Comparison of ENCODE assay signal across 27 cellular contexts in the genomic region with DNA sequence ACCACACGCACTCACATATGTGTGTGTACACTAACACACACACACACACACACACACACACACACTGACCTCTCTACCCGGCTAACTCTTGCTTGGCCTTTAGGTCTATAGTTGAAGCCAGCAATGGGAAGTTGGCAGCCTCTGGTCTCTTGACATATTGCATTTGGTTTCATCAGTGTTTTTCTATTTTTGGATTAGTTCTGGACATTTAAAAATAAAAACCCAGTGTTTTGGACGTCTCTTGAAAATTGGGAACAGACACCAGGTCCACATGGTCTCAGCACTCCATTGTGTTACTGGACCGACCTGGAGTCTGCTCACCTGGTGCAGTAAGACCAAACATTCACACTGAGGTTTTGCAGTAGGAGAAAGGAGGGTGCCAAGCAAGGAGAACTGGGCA. TPM values are rescaled to one million over a fixed set of nuclear protein-coding genes. Genes with fewer than 3 reads are reported as not detected.
A peak's percentile ranks its signal among the peaks of the same experiment; 100 is the strongest.
DNase-seq lines count a peak whose midpoint lies in the region; ATAC-seq and TF ChIP-seq lines count a peak whose summit lies in the region.
"Had no signal": no experiment of that assay in that cellular context is flagged by ENCODE, and none has a peak within 500 bp of the region (broad histone marks: within the 10 kb centered on the region; RNA-seq: fewer than 3 reads in every experiment).

No MANE protein-coding gene starts in this region.

- H3K27me3 Mint-ChIP-seq in CD14-positive monocyte (ENCODE audit: low read depth in 3 of 3) (peaks cover 0 to 1% (median 0%) of the 10 kb centered on the region in 3 donors), neural progenitor cell (ENCODE audit: insufficient read depth, low read depth) (peaks cover 8% of the 10 kb centered on the region)
- H3K27me3 Mint-ChIP-seq in activated T-cell treated with anti-CD3 and anti-CD28 coated beads, Interleukin-2, amount 50 U/mL, for 24 hours: no peaks in the 10 kb centered on the region
- H3K27me3 Mint-ChIP-seq: type B pancreatic cell had no signal

- peaks cover 3 to 14% of the 10 kb centered on the region in 2 donors for H3K4me1 ChIP-seq in ascending aorta
- H3K4me1 ChIP-seq in heart left ventricle: peaks cover 7 to 43% (median 21%) of the 10 kb centered on the region in 12 donors
- H3K4me1 ChIP-seq in neural progenitor cell: peaks cover 8% of the 10 kb centered on the region
- peaks cover 1% of the 10 kb centered on the region for H3K4me1 ChIP-seq in ovary (ENCODE audit: insufficient read depth)
- H3K4me1 ChIP-seq: A549, BLaER1 had no signal

- H3K27ac ChIP-seq in ascending aorta (peak overlapping the region; percentile 38 to 59), heart left ventricle (peak overlapping the region; percentile 31 to 79 (median 60)), neural progenitor cell (no peak overlapping the region), ovary (no peak overlapping the region)
- H3K27ac ChIP-seq: A549, BLaER1 had no signal

- peak overlapping the region in 1 of 2 donors; percentile 46 for H3K4me3 Mint-ChIP-seq in CD14-positive monocyte
- H3K4me3 Mint-ChIP-seq in neural progenitor cell: no peak overlapping the region
- H3K4me3 Mint-ChIP-seq in activated T-cell treated with anti-CD3 and anti-CD28 coated beads, Interleukin-2, amount 50 U/mL, for 24 hours: no peak overlapping the region
- H3K4me3 Mint-ChIP-seq: activated CD8-positive, alpha-beta memory T cell treated with anti-CD3 and anti-CD28 coated beads, Interleukin-2, amount 10 ng/mL, durations not matched to agents 7 days and 5 days; activated T-helper 17 cell treated with anti-CD3 and anti-CD28 coated beads, Interleukin-2, amount 50 U/mL, for 72 hours; brain; type B pancreatic cell had no signal

- no peak for TF ChIP-seq EP300 in ovary (IDR thresholded peaks at IDR 0.05)

- H3K9me3 ChIP-seq in ascending aorta (no peaks in the 10 kb centered on the region), heart left ventricle (no peaks in the 10 kb centered on the region), neural progenitor cell (ENCODE audit: low read depth) (no peaks in the 10 kb centered on the region), ovary (no peaks in the 10 kb centered on the region)
- H3K9me3 ChIP-seq: A549, BLaER1, mucosa of descending colon had no signal

- no peak overlapping the region for H3K9ac ChIP-seq in neural progenitor cell
- H3K9ac ChIP-seq: BLaER1 had no signal

- no peak overlapping the region for H2AFZ ChIP-seq in neural progenitor cell (replicated peaks)

- H3K4me1 Mint-ChIP-seq in CD14-positive monocyte (peaks cover 57% of the 10 kb centered on the region), neural progenitor cell (peaks cover 14% of the 10 kb centered on the region)
- no peaks in the 10 kb centered on the region for H3K4me1 Mint-ChIP-seq in activated T-cell treated with anti-CD3 and anti-CD28 coated beads, Interleukin-2, amount 50 U/mL, for 24 hours (ENCODE audit: low read depth)
- H3K4me1 Mint-ChIP-seq: activated CD8-positive, alpha-beta memory T cell treated with anti-CD3 and anti-CD28 coated beads, Interleukin-2, amount 10 ng/mL, durations not matched to agents 7 days and 5 days; activated T-helper 17 cell treated with anti-CD3 and anti-CD28 coated beads, Interleukin-2, amount 50 U/mL, for 72 hours had no signal

- H3F3A ChIP-seq in neural progenitor cell (ENCODE audit: low read depth): no peaks in the 10 kb centered on the region

- H4K20me1 ChIP-seq in neural progenitor cell (ENCODE audit: low read depth): no peaks in the 10 kb centered on the region
- H4K20me1 ChIP-seq: BLaER1 had no signal

- H3K4me2 ChIP-seq in neural progenitor cell: no peak overlapping the region
- H3K4me2 ChIP-seq: A549, BLaER1, smooth muscle cell had no signal

- peak in 2 of 4 donors; percentile 35 to 57 for ATAC-seq in heart left ventricle
- ATAC-seq: A549; activated CD8-positive, alpha-beta memory T cell treated with anti-CD3 and anti-CD28 coated beads, Interleukin-2, amount 10 ng/mL, durations not matched to agents 7 days and 5 days; activated T-helper 17 cell treated with anti-CD3 and anti-CD28 coated beads, Interleukin-2, amount 50 U/mL, for 72 hours; mucosa of descending colon; stimulated activated naive CD8-positive, alpha-beta T cell treated with anti-CD3 and anti-CD28 coated beads, Interleukin-15, Interleukin-2, amounts not matched to agents 100 U/mL and 50 U/mL, for 24 hours had no signal

- intact Hi-C loops in CD14-positive monocyte (cut with micrococcal nuclease) (no loop called here), ascending aorta (cut with DNase I) (loop anchor here (10.0 kb wide), 1 partner anchor 88 kb away; no protein-coding TSS in a partner anchor), heart left ventricle (cut with DNase I) (no loop called here), ovary (cut with DNase I) (loop anchor here in 1 of 4 donors (10.0 kb wide), 1 partner anchor 88 kb away; no protein-coding TSS in a partner anchor)

- no peaks in the 10 kb centered on the region for H3K79me2 ChIP-seq in neural progenitor cell (ENCODE audit: low read depth)

- H3K27ac Mint-ChIP-seq in CD14-positive monocyte (peak overlapping the region in 4 of 7 donors; percentile 14 to 82 (median 72)), neural progenitor cell (peak overlapping the region; percentile 21)
- H3K27ac Mint-ChIP-seq in activated T-cell treated with anti-CD3 and anti-CD28 coated beads, Interleukin-2, amount 50 U/mL, for 24 hours: no peak overlapping the region
- H3K27ac Mint-ChIP-seq: activated CD8-positive, alpha-beta memory T cell treated with anti-CD3 and anti-CD28 coated beads, Interleukin-2, amount 10 ng/mL, durations not matched to agents 7 days and 5 days; activated T-helper 17 cell treated with anti-CD3 and anti-CD28 coated beads, Interleukin-2, amount 50 U/mL, for 72 hours had no signal

- no peak overlapping the region for H3K4me3 ChIP-seq in ascending aorta
- no peak overlapping the region for H3K4me3 ChIP-seq in heart left ventricle
- H3K4me3 ChIP-seq in neural progenitor cell: no peak overlapping the region
- no peak overlapping the region for H3K4me3 ChIP-seq in ovary
- H3K4me3 ChIP-seq: A549, BLaER1, mucosa of descending colon, smooth muscle cell had no signal

- peaks cover 0 to 3% of the 10 kb centered on the region in 2 donors for H3K36me3 Mint-ChIP-seq in CD14-positive monocyte
- no peaks in the 10 kb centered on the region for H3K36me3 Mint-ChIP-seq in neural progenitor cell
- no peaks in the 10 kb centered on the region for H3K36me3 Mint-ChIP-seq in activated T-cell treated with anti-CD3 and anti-CD28 coated beads, Interleukin-2, amount 50 U/mL, for 24 hours (ENCODE audit: low read depth)
- H3K36me3 Mint-ChIP-seq: activated CD8-positive, alpha-beta memory T cell treated with anti-CD3 and anti-CD28 coated beads, Interleukin-2, amount 10 ng/mL, durations not matched to agents 7 days and 5 days; brain; type B pancreatic cell had no signal

- H3K27me3 ChIP-seq in ascending aorta (no peaks in the 10 kb centered on the region), heart left ventricle (no peaks in the 10 kb centered on the region), neural progenitor cell (no peaks in the 10 kb centered on the region), ovary (no peaks in the 10 kb centered on the region)
- H3K27me3 ChIP-seq: BLaER1 had no signal

- peaks cover 0 to 5% (median 2%) of the 10 kb centered on the region in 7 donors for H3K9me3 Mint-ChIP-seq in CD14-positive monocyte
- H3K9me3 Mint-ChIP-seq in neural progenitor cell: peaks cover 6% of the 10 kb centered on the region
- H3K9me3 Mint-ChIP-seq in activated T-cell treated with anti-CD3 and anti-CD28 coated beads, Interleukin-2, amount 50 U/mL, for 24 hours: no peaks in the 10 kb centered on the region
- H3K9me3 Mint-ChIP-seq: activated T-helper 17 cell treated with anti-CD3 and anti-CD28 coated beads, Interleukin-2, amount 50 U/mL, for 72 hours; type B pancreatic cell had no signal

- H3K36me3 ChIP-seq in ascending aorta (no peaks in the 10 kb centered on the region), heart left ventricle (no peaks in the 10 kb centered on the region), neural progenitor cell (no peaks in the 10 kb centered on the region), ovary (no peaks in the 10 kb centered on the region)
- H3K36me3 ChIP-seq: BLaER1 had no signal

- 47 to 60% (median 49%) methylated on average over 4 of the region's 4 CpGs for WGBS in heart left ventricle, 4 donors
- 52 to 62% (median 61%) methylated on average over 4 of the region's 4 CpGs for WGBS in ovary, 3 donors

- no peak for DNase-seq in CD14-positive monocyte (ENCODE audit: low spot score)
- DNase-seq in ascending aorta (ENCODE audit: low spot score in 2 of 2): no peak
- DNase-seq in heart left ventricle: peak in 1 of 5 donors; percentile 49
- no peak for DNase-seq in neural progenitor cell (ENCODE audit: low spot score)
- DNase-seq in activated gamma-delta T cell treated with Interleukin-2 at 50 U/mL for 16 hours: no peak
- DNase-seq in ovary: no peak
- no peak for DNase-seq in activated T-cell treated with anti-CD3 and anti-CD28 coated beads, Interleukin-2, amount 50 U/mL, for 24 hours
- no peak for DNase-seq in KG1 (lab: John Stamatoyannopoulos, UW)
- DNase-seq: activated CD4-positive, alpha-beta T cell treated with anti-CD3 and anti-CD28 coated beads for 48 hours; activated CD8-positive, alpha-beta memory T cell treated with anti-CD3 and anti-CD28 coated beads, Interleukin-2, amount 10 ng/mL, durations not matched to agents 7 days and 5 days; foreskin melanocyte; HCEC 1CT; mucosa of descending colon; NCI-H1417 treated with DMSO at 0.1 percent for 48 hours; NCI-H2171; stimulated activated CD4-positive, alpha-beta T cell treated with anti-CD3 and anti-CD28 coated beads, Interleukin-2, amount 100 ng/mL, for 48 hours; stimulated activated naive CD8-positive, alpha-beta T cell treated with anti-CD3 and anti-CD28 coated beads, Interleukin-15, Interleukin-2, amounts not matched to agents 100 U/mL and 50 U/mL, for 24 hours; T-helper 1 cell had no signal

- TF ChIP-seq CTCF in CD14-positive monocyte (IDR thresholded peaks at IDR 0.05) (no peak), ascending aorta (IDR thresholded peaks at IDR 0.05) (no peak), heart left ventricle (IDR thresholded peaks at IDR 0.05) (no peak), neural progenitor cell (IDR thresholded peaks at IDR 0.05) (no peak), ovary (IDR thresholded peaks at IDR 0.05) (no peak)

- TF ChIP-seq POLR2A in heart left ventricle (IDR thresholded peaks at IDR 0.05) (no peak), ovary (IDR thresholded peaks at IDR 0.05) (no peak)

RNA-seq across cellular contexts. Expression of gene AFF3, which starts 50.4 kb away (rescaled TPM):
- under 1 TPM; 0.17 to 0.49 TPM for polyA plus RNA-seq in CD14-positive monocyte
- total RNA-seq in ascending aorta: 7.1 TPM
- total RNA-seq in heart left ventricle: 10 to 100 TPM in 1 of 9 donors, 1 to 10 TPM in 8; 2.2 to 15.5 (median 6.9) TPM
- polyA plus RNA-seq in heart left ventricle: 1 to 10 TPM; 1.3 to 3.2 TPM
- 0.26 and 0.56 TPM in 2 replicates for total RNA-seq in neural progenitor cell (ENCODE audit: low replicate concordance)
- 10 to 100 TPM; 16.1 to 40.8 (median 25.9) TPM for total RNA-seq in ovary
- polyA plus RNA-seq in ovary: 10 to 100 TPM in 1 of 2 donors, 1 to 10 TPM in 1; 5.9 to 11.2 TPM
- total RNA-seq: Calu3, dermis blood vessel endothelial cell, pulmonary artery endothelial cell had no signal
- polyA plus RNA-seq: A549 had no signal

Comparison
In these comparisons a context has a peak if more than half of its experiments do, and no peak if none do; other contexts are left out.
1. H3K27ac ChIP-seq: peak in ascending aorta (2 of 2) and heart left ventricle (12 of 12); none in neural progenitor cell (single experiment) and ovary (0 of 2).